26 cellular contexts compared by ENCODE assay signal in genomic region chr7:139991267-139991666, GRCh38.
"Had no signal": no experiment of that assay in that cellular context is flagged by ENCODE, and none has a peak within 500 bp of the region (broad histone marks: within the 10 kb centered on the region; RNA-seq: fewer than 3 reads in every experiment).

No MANE protein-coding gene starts in this region.

- H3K4me1 ChIP-seq: colonic mucosa, psoas muscle, suprapubic skin had no signal

- DNase-seq: activated CD4-positive, alpha-beta T cell treated with anti-CD3 and anti-CD28 coated beads for 1 hour; activated CD4-positive, alpha-beta T cell treated with anti-CD3 and anti-CD28 coated beads, Interleukin-2, amount 50 U/mL, for 4 hours; activated CD8-positive, alpha-beta memory T cell treated with anti-CD3 and anti-CD28 coated beads for 24 hours; activated CD8-positive, alpha-beta memory T cell treated with anti-CD3 and anti-CD28 coated beads, Interleukin-2, amount 50 U/mL, for 4 hours; activated naive CD4-positive, alpha-beta T cell treated with Interleukin-2 at 50 U/mL for 16 hours; activated naive CD8-positive, alpha-beta T cell treated with anti-CD3 and anti-CD28 coated beads for 36 hours; activated T-cell treated with anti-CD3 and anti-CD28 coated beads, Interleukin-2, amount 50 U/mL, for 24 hours; colonic mucosa; dorsolateral prefrontal cortex; effector memory CD8-positive, alpha-beta T cell; esophagus squamous epithelium; head of caudate nucleus; hypothalamus; left ventricle myocardium superior; midbrain; natural killer cell; psoas muscle; stimulated activated CD4-positive, alpha-beta T cell treated with anti-CD3 and anti-CD28 coated beads, Interleukin-12 subunit alpha, Interleukin-12 subunit beta, amount 100 ng/mL, for 4 hours; stomach; WERI-Rb-1 had no signal

- H3K9me3 ChIP-seq: colonic mucosa, esophagus squamous epithelium, gastroesophageal sphincter, psoas muscle, right atrium auricular region, stomach, suprapubic skin, tibial nerve had no signal

- H3K27ac ChIP-seq: colonic mucosa, esophagus squamous epithelium, gastroesophageal sphincter, psoas muscle, right atrium auricular region, stomach, suprapubic skin, tibial nerve, WERI-Rb-1 had no signal

- FAIRE-seq: astrocyte, endothelial cell of umbilical vein had no signal

- H3K4me3 ChIP-seq: colonic mucosa, dorsolateral prefrontal cortex, esophagus squamous epithelium, gastroesophageal sphincter, psoas muscle, right atrium auricular region, stomach, suprapubic skin, tibial nerve had no signal

- ATAC-seq: effector memory CD8-positive, alpha-beta T cell; gastroesophageal sphincter; left ventricle myocardium superior; natural killer cell; psoas muscle had no signal

- H3K27me3 ChIP-seq: colonic mucosa, dorsolateral prefrontal cortex, esophagus squamous epithelium, gastroesophageal sphincter, right atrium auricular region, stomach, suprapubic skin, tibial nerve had no signal

- H3K36me3 ChIP-seq: colonic mucosa, esophagus squamous epithelium, gastroesophageal sphincter, right atrium auricular region, stomach, suprapubic skin, tibial nerve, WERI-Rb-1 had no signal
